ENCODE assay signal across 27 cellular contexts in the genomic region with DNA sequence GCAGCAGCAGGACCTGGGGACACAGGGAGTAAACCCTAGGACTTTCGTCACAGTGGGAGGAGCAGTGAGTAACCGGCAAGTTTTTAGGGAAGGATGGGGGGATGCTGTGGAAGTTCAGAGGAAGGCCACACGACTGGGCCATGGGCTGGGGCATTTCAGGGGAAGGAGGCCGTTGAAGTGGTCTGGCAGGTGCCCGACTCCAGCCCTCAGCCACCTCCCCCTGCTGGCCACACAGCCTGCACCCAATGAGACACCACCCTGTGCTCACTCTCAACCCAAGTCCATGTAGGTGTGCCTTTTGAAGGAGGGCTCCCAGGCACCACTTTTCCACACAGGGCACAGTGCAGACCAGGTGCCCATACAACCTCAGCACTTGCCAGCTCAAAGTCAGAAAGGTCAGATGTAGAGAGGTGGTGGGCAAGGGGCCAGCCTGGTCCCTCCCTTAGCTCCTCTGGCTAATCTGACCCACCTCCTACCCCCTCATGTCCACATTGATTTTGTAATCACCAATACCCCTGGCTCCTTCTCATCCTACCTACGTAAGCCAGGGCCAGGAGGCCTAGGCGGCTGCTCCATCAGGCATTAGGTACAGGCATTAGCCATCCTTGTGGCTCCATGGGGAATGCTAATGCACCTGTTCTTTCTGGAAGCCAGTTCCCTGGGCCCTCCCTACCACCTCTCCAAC.
"Had no signal": no experiment of that assay in that cellular context is flagged by ENCODE, and none has a peak within 500 bp of the region (broad histone marks: within the 10 kb centered on the region; RNA-seq: fewer than 3 reads in every experiment).

No MANE protein-coding gene starts in this region.

- DNase-seq: activated B cell treated with CpG ODN at 0.5 μM for 24 hours; activated CD4-positive, alpha-beta T cell treated with anti-CD3 and anti-CD28 coated beads for 1 hour; activated CD4-positive, alpha-beta T cell treated with anti-CD3 and anti-CD28 coated beads, Interleukin-2, amount 10 ng/mL, durations not matched to agents 24 days and 14 days; activated CD4-positive, alpha-beta T cell treated with anti-CD3 and anti-CD28 coated beads, Interleukin-2, amount 50 U/mL, for 48 hours; activated CD8-positive, alpha-beta memory T cell treated with anti-CD3 and anti-CD28 coated beads, Interleukin-2, amount 10 ng/mL, durations not matched to agents 7 days and 5 days; activated gamma-delta T cell; activated naive CD4-positive, alpha-beta T cell treated with anti-CD3 and anti-CD28 coated beads for 36 hours; activated T-cell treated with anti-CD3 and anti-CD28 coated beads, Interleukin-2, amount 50 U/mL, for 24 hours; amygdala; MG63; MV-4-11; NCI-H1105 treated with DMSO at 0.1 percent for 48 hours; NCI-H1436 treated with DMSO at 0.1 percent for 48 hours; NCI-H187; NCI-H2081; NCI-H510A treated with DMSO at 0.1 percent for 48 hours; NCI-H69; NK-92 treated with Interleukin-12 subunit alpha and Interleukin-12 subunit beta, amount 100 ng/mL, for 24 hours; Right ventricle myocardium superior; SW 1271 had no signal

- H3K4me3 Mint-ChIP-seq: activated B cell treated with CpG ODN at 0.5 μM for 24 hours; activated CD4-positive, alpha-beta T cell treated with anti-CD3 and anti-CD28 coated beads, Interleukin-2, amount 10 ng/mL, durations not matched to agents 24 days and 14 days; activated CD8-positive, alpha-beta memory T cell treated with anti-CD3 and anti-CD28 coated beads, Interleukin-2, amount 10 ng/mL, durations not matched to agents 7 days and 5 days; activated naive CD4-positive, alpha-beta T cell treated with anti-CD3 and anti-CD28 coated beads for 36 hours; activated naive CD8-positive, alpha-beta T cell; activated T-cell treated with anti-CD3 and anti-CD28 coated beads, Interleukin-2, amount 50 U/mL, for 24 hours; brain; T-helper 1 cell treated with Interleukin-12 subunit alpha and Interleukin-12 subunit beta and Interleukin-4 antibody, amounts not matched to agents 30 μg/mL and 1 μg/mL, for 36 hours had no signal

- H3K4me1 Mint-ChIP-seq: activated B cell treated with CpG ODN at 0.5 μM for 24 hours; activated CD4-positive, alpha-beta T cell treated with anti-CD3 and anti-CD28 coated beads, Interleukin-2, amount 10 ng/mL, durations not matched to agents 24 days and 14 days; activated CD8-positive, alpha-beta memory T cell treated with anti-CD3 and anti-CD28 coated beads, Interleukin-2, amount 10 ng/mL, durations not matched to agents 7 days and 5 days; brain had no signal

- H3K27me3 ChIP-seq: MG63, Peyer's patch, SJSA1 had no signal

- H3K27ac Mint-ChIP-seq: activated B cell treated with CpG ODN at 0.5 μM for 24 hours; activated CD4-positive, alpha-beta T cell treated with anti-CD3 and anti-CD28 coated beads, Interleukin-2, amount 10 ng/mL, durations not matched to agents 24 days and 14 days; activated CD8-positive, alpha-beta memory T cell treated with anti-CD3 and anti-CD28 coated beads, Interleukin-2, amount 10 ng/mL, durations not matched to agents 7 days and 5 days; activated naive CD4-positive, alpha-beta T cell treated with anti-CD3 and anti-CD28 coated beads for 36 hours; activated naive CD8-positive, alpha-beta T cell; activated T-cell treated with anti-CD3 and anti-CD28 coated beads, Interleukin-2, amount 50 U/mL, for 24 hours; brain; T-helper 1 cell treated with Interleukin-12 subunit alpha and Interleukin-12 subunit beta and Interleukin-4 antibody, amounts not matched to agents 30 μg/mL and 1 μg/mL, for 36 hours had no signal

- H3K27me3 Mint-ChIP-seq: activated CD4-positive, alpha-beta T cell treated with anti-CD3 and anti-CD28 coated beads, Interleukin-2, amount 10 ng/mL, durations not matched to agents 24 days and 14 days; activated CD8-positive, alpha-beta memory T cell treated with anti-CD3 and anti-CD28 coated beads, Interleukin-2, amount 10 ng/mL, durations not matched to agents 7 days and 5 days had no signal

- H3K9me3 Mint-ChIP-seq: activated B cell treated with CpG ODN at 0.5 μM for 24 hours; activated CD4-positive, alpha-beta T cell treated with anti-CD3 and anti-CD28 coated beads, Interleukin-2, amount 10 ng/mL, durations not matched to agents 24 days and 14 days; activated naive CD4-positive, alpha-beta T cell treated with anti-CD3 and anti-CD28 coated beads for 36 hours; activated T-cell treated with anti-CD3 and anti-CD28 coated beads, Interleukin-2, amount 50 U/mL, for 24 hours; T-helper 1 cell treated with Interleukin-12 subunit alpha and Interleukin-12 subunit beta and Interleukin-4 antibody, amounts not matched to agents 30 μg/mL and 1 μg/mL, for 36 hours had no signal

- ATAC-seq: activated CD8-positive, alpha-beta memory T cell treated with anti-CD3 and anti-CD28 coated beads, Interleukin-2, amount 10 ng/mL, durations not matched to agents 7 days and 5 days; SK-N-SH treated with all-trans-retinoic acid at 6 μM for 48 hours had no signal

- H3K27ac ChIP-seq: RWPE1, SJSA1 had no signal

- H3K9me3 ChIP-seq: MG63, Peyer's patch, SJSA1 had no signal

- H3K4me3 ChIP-seq: MG63, Peyer's patch, SJSA1 had no signal

- H3K36me3 ChIP-seq: MG63, Peyer's patch, SJSA1 had no signal

- H3K4me1 ChIP-seq: SJSA1 had no signal

- H3K36me3 Mint-ChIP-seq: activated CD8-positive, alpha-beta memory T cell treated with anti-CD3 and anti-CD28 coated beads, Interleukin-2, amount 10 ng/mL, durations not matched to agents 7 days and 5 days; activated naive CD8-positive, alpha-beta T cell; brain had no signal
